30 cellular contexts compared by ENCODE assay signal in the genomic region with DNA sequence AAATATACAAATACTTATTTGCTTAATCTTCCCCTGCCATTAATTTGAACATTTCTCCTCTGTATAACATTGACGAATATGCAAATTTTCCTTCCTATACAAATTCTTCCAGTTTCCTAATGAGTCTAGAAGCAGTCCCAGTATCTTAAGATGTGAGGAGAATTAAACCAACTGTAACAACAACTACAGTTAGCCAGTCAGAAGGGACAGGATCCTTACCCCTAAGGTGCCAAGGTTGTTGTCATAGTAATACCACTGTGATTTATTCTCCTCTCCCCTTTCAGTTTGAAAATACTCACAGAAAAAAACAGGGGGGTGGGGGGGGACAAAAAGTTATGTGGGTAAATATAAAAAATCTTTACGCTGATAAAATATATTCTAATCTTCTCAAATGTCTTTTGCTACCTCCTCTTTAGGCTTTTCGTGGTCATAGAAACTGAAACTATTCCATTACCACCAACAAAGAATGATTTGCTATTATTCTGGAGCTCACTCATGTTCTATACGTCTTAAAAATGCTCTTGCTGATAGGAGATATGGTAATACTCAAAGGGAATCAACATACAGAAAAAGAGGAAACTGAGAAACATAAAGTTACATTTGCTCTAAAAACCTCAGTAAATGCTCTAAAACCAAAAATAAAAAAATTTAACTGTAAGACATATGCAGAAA.
DNase-seq lines count a peak whose midpoint lies in the region; ATAC-seq, FAIRE-seq and TF ChIP-seq lines count a peak whose summit lies in the region.
"Had no signal": no experiment of that assay in that cellular context is flagged by ENCODE, and none has a peak within 500 bp of the region (broad histone marks: within the 10 kb centered on the region; RNA-seq: fewer than 3 reads in every experiment).

No MANE protein-coding gene starts in this region.

- POLR2A ChIA-PET in activated CD4-positive, alpha-beta T cell treated with anti-CD3 and anti-CD28 coated beads for 36 hours (lab: Charles Lee) = interaction anchor here (0.6 to 0.9 kb wide), 2 partner anchors 10 to 96 kb away, joined by 3 to 6 read pairs; no protein-coding TSS in a partner anchor
- POLR2A ChIA-PET in K562 (lab: Yijun Ruan, JAX) = interaction anchor here (0.6 to 1.4 kb wide), 4 partner anchors 18 to 422 kb away, joined by 3 read pairs; no protein-coding TSS in a partner anchor

- DNase-seq in activated CD4-positive, alpha-beta T cell treated with anti-CD3 and anti-CD28 coated beads for 36 hours = no peak
- DNase-seq in activated CD4-positive, alpha-beta T cell treated with anti-CD3 and anti-CD28 coated beads, Interleukin-2, amount 10 ng/mL, durations not matched to agents 24 days and 14 days = no peak
- DNase-seq in K562 (ENCODE audit: extremely low read depth in 1 of 4, low spot score in 3 of 4) (no peak), osteoblast (ENCODE audit: insufficient read length, low spot score, missing footprints) (peak; percentile 4), medulla oblongata (ENCODE audit: extremely low spot score) (no peak), head of caudate nucleus (no peak)
- DNase-seq: activated CD4-positive, alpha-beta T cell treated with anti-CD3 and anti-CD28 coated beads for 4 hours; activated T-cell treated with anti-CD3 and anti-CD28 coated beads, Interleukin-2, amount 50 U/mL, for 72 hours; anterior cingulate cortex; Caco-2; DMS79; esophagus squamous epithelium; GDM1; H9; KBM-7; left cardiac atrium; mammary epithelial cell; MG63; NCI-H1417 treated with DMSO at 0.1 percent for 48 hours; NCI-H2081 treated with DMSO at 0.1 percent for 48 hours; NCI-H226; NCI-H748 treated with DMSO at 0.1 percent for 48 hours; nucleus accumbens had no signal

- H3K4me3 Mint-ChIP-seq in activated CD4-positive, alpha-beta T cell treated with anti-CD3 and anti-CD28 coated beads for 36 hours = no peak overlapping the region
- no peak overlapping the region for H3K4me3 Mint-ChIP-seq in activated CD4-positive, alpha-beta T cell treated with anti-CD3 and anti-CD28 coated beads, Interleukin-2, amount 10 ng/mL, durations not matched to agents 24 days and 14 days
- H3K4me3 Mint-ChIP-seq: activated naive CD4-positive, alpha-beta T cell treated with anti-CD3 and anti-CD28 coated beads, Interleukin-2, amount 50 U/mL, for 24 hours; activated T-cell treated with anti-CD3 and anti-CD28 coated beads, Interleukin-2, amount 50 U/mL, for 72 hours; H9; T-helper 1 cell treated with Interleukin-12 subunit alpha and Interleukin-12 subunit beta and Interleukin-4 antibody, amounts not matched to agents 30 μg/mL and 1 μg/mL, for 36 hours had no signal

- H3K79me2 ChIP-seq in KMS-11 (ENCODE audit: insufficient read depth, low read depth) = no peaks in the 10 kb centered on the region
- H3K79me2 ChIP-seq in K562 (ENCODE audit: control insufficient read depth, insufficient read depth, low read length) = no peaks in the 10 kb centered on the region
- H3K79me2 ChIP-seq in osteoblast (ENCODE audit: insufficient read depth, low read length) = no peaks in the 10 kb centered on the region
- H3K79me2 ChIP-seq: hepatocyte had no signal

- no peaks in the 10 kb centered on the region for H3K27me3 ChIP-seq in KMS-11 (ENCODE audit: insufficient read depth, low read depth)
- no peaks in the 10 kb centered on the region for H3K27me3 ChIP-seq in K562 (ENCODE audit: control insufficient read depth in 2 of 2, insufficient read depth in 2 of 2, low read length in 2 of 2)
- no peaks in the 10 kb centered on the region for H3K27me3 ChIP-seq in osteoblast (ENCODE audit: insufficient read depth, low read length)
- H3K27me3 ChIP-seq: esophagus squamous epithelium, hepatocyte, MG63, SJSA1 had no signal

- H3K9me3 Mint-ChIP-seq in activated CD4-positive, alpha-beta T cell treated with anti-CD3 and anti-CD28 coated beads for 36 hours (ENCODE audit: low read depth) = peaks cover 8% of the 10 kb centered on the region
- peaks cover 15% of the 10 kb centered on the region for H3K9me3 Mint-ChIP-seq in activated CD4-positive, alpha-beta T cell treated with anti-CD3 and anti-CD28 coated beads, Interleukin-2, amount 10 ng/mL, durations not matched to agents 24 days and 14 days

- intact Hi-C loops in activated CD4-positive, alpha-beta T cell treated with anti-CD3 and anti-CD28 coated beads for 36 hours (cut with DNase I, micrococcal nuclease) = no loop called here
- intact Hi-C loops in activated CD4-positive, alpha-beta T cell treated with anti-CD3 and anti-CD28 coated beads, Interleukin-2, amount 10 ng/mL, durations not matched to agents 24 days and 14 days (cut with micrococcal nuclease) = no loop called here
- intact Hi-C loops in K562 (cut with micrococcal nuclease) (no loop called here), head of caudate nucleus (cut with DNase I) (no loop called here)

- TF ChIP-seq EP300 in K562 (IDR thresholded peaks at IDR 0.05; ENCODE audit: low read length) = no peak

- H3K9ac ChIP-seq in KMS-11 (no peak overlapping the region), K562 (ENCODE audit: insufficient read depth in 1 of 2, low read depth in 2 of 2, low read length in 2 of 2) (no peak overlapping the region)

- H3K9me3 ChIP-seq in K562 (replicated peaks; ENCODE audit: control insufficient read depth, insufficient read depth, low read depth, low read length) = peaks cover 3% of the 10 kb centered on the region; the same call in 1 of the 2 replicates
- no peaks in the 10 kb centered on the region for H3K9me3 ChIP-seq in osteoblast (ENCODE audit: low read depth, low read length)
- H3K9me3 ChIP-seq: SJSA1 had no signal

- in situ Hi-C loops in K562 (cut with MboI) = no loop called here

- no peak for TF ChIP-seq CTCF in KMS-11 (conservative IDR thresholded peaks at IDR 0.05; ENCODE audit: low read depth, low read length)
- TF ChIP-seq CTCF in K562 (IDR thresholded peaks at IDR 0.05 in 2 of 3, conservative IDR thresholded peaks at IDR 0.05 in 1 of 3; ENCODE audit: insufficient read depth in 2 of 3, low read depth in 1 of 3, low read length in 3 of 3) = no peak
- TF ChIP-seq CTCF in osteoblast (IDR thresholded peaks at IDR 0.05; ENCODE audit: extremely low read depth, low read depth, low read length) = no peak

- no peaks in the 10 kb centered on the region for H4K20me1 ChIP-seq in KMS-11 (ENCODE audit: insufficient read depth)
- H4K20me1 ChIP-seq in K562 (replicated peaks; ENCODE audit: control insufficient read depth, insufficient read depth, low read length) = no peaks in the 10 kb centered on the region
- no peaks in the 10 kb centered on the region for H4K20me1 ChIP-seq in osteoblast (ENCODE audit: insufficient read depth, low read length)

- CTCF ChIA-PET in activated CD4-positive, alpha-beta T cell treated with anti-CD3 and anti-CD28 coated beads for 36 hours (lab: Charles Lee) = interaction anchor here (0.6 to 0.7 kb wide), 2 partner anchors 143 to 265 kb away, joined by 3 to 5 read pairs; no protein-coding TSS in a partner anchor
- CTCF ChIA-PET in K562 (lab: Yijun Ruan, JAX; ENCODE audit: low intra/inter-chr PET ratio) = no interaction called here

- BruUV-seq in K562 (replicated peaks; lab: Mats Ljungman, UMichigan) = no TSS peak

- peaks cover 10% of the 10 kb centered on the region for H3K4me1 Mint-ChIP-seq in activated CD4-positive, alpha-beta T cell treated with anti-CD3 and anti-CD28 coated beads for 36 hours
- H3K4me1 Mint-ChIP-seq in activated CD4-positive, alpha-beta T cell treated with anti-CD3 and anti-CD28 coated beads, Interleukin-2, amount 10 ng/mL, durations not matched to agents 24 days and 14 days = peaks cover 9% of the 10 kb centered on the region

- no peak for TF ChIP-seq RAD21 in K562 (CRISPR knock-in tag; conservative IDR thresholded peaks at IDR 0.05 in 1 of 2, IDR thresholded peaks at IDR 0.05 in 1 of 2)

- 78% methylated on average over 4 of the region's 4 CpGs for WGBS in K562 (ENCODE audit: insufficient coverage, low coverage, missing lambda C conversion rate)

- peaks cover 5% of the 10 kb centered on the region; the same call in 1 of the 2 replicates for H3K36me3 ChIP-seq in KMS-11 (ENCODE audit: insufficient read depth)
- peaks cover 27% of the 10 kb centered on the region for H3K36me3 ChIP-seq in K562 (ENCODE audit: control insufficient read depth, insufficient read depth, low read length)
- H3K36me3 ChIP-seq in osteoblast (ENCODE audit: insufficient read depth, low read length) = peaks cover 9% of the 10 kb centered on the region

- H3K4me1 ChIP-seq in KMS-11 (ENCODE audit: low read depth, poor library complexity, severe bottlenecking) (peaks cover 33% of the 10 kb centered on the region), K562 (replicated peaks in 1 of 2; ENCODE audit: control insufficient read depth in 2 of 2, insufficient read depth in 2 of 2, low read length in 2 of 2) (no peaks in the 10 kb centered on the region), osteoblast (ENCODE audit: insufficient read depth, low read length) (no peaks in the 10 kb centered on the region)
- H3K4me1 ChIP-seq: A549, Caco-2, esophagus squamous epithelium, SJSA1 had no signal

- no peak overlapping the region for H3K4me3 ChIP-seq in KMS-11 (IDR thresholded peaks at IDR 0.05; ENCODE audit: insufficient read depth, low read depth, low read length)
- H3K4me3 ChIP-seq in K562 = no peak overlapping the region
- no peak overlapping the region for H3K4me3 ChIP-seq in osteoblast (ENCODE audit: insufficient read depth, low read length)
- H3K4me3 ChIP-seq: A549, esophagus squamous epithelium, hepatocyte, MG63, SJSA1 had no signal

- H3K27ac ChIP-seq in KMS-11 (peak overlapping the region; percentile 8; the same call in 1 of the 2 replicates), K562 (ENCODE audit: extremely low read depth, low read depth, low read length) (no peak overlapping the region), osteoblast (ENCODE audit: low read depth, low read length) (no peak overlapping the region)
- H3K27ac ChIP-seq: A549, esophagus squamous epithelium, hepatocyte, SJSA1 had no signal

- H3K27me3 Mint-ChIP-seq in activated CD4-positive, alpha-beta T cell treated with anti-CD3 and anti-CD28 coated beads for 36 hours = no peaks in the 10 kb centered on the region
- no peaks in the 10 kb centered on the region for H3K27me3 Mint-ChIP-seq in activated CD4-positive, alpha-beta T cell treated with anti-CD3 and anti-CD28 coated beads, Interleukin-2, amount 10 ng/mL, durations not matched to agents 24 days and 14 days
- H3K27me3 Mint-ChIP-seq: activated naive CD4-positive, alpha-beta T cell treated with anti-CD3 and anti-CD28 coated beads, Interleukin-2, amount 50 U/mL, for 24 hours had no signal

- FAIRE-seq in K562 (lab: Jason Lieb, UNC) = no peak
- FAIRE-seq: A549 had no signal

- H3K9me1 ChIP-seq in K562 (ENCODE audit: control insufficient read depth, insufficient read depth, low read length) = no peaks in the 10 kb centered on the region

- ATAC-seq in activated CD4-positive, alpha-beta T cell treated with anti-CD3 and anti-CD28 coated beads for 36 hours = peak; percentile 51
- ATAC-seq in K562 (no peak), HG03095 (IDR thresholded peaks at IDR 0.05; ENCODE audit: unreplicated experiment) (no peak)
- ATAC-seq: activated T-cell treated with anti-CD3 and anti-CD28 coated beads, Interleukin-2, amount 50 U/mL, for 72 hours; left cardiac atrium had no signal

- peak overlapping the region; percentile 12 for H3K4me2 ChIP-seq in KMS-11
- H3K4me2 ChIP-seq in K562 (ENCODE audit: insufficient read depth, low read length) = no peak overlapping the region
- H3K4me2 ChIP-seq in osteoblast (ENCODE audit: insufficient read depth, low read length) = no peak overlapping the region
- H3K4me2 ChIP-seq: A549, hepatocyte had no signal

- peaks cover 56% of the 10 kb centered on the region for H3K36me3 Mint-ChIP-seq in activated CD4-positive, alpha-beta T cell treated with anti-CD3 and anti-CD28 coated beads for 36 hours (ENCODE audit: low read depth)
- peaks cover 54% of the 10 kb centered on the region for H3K36me3 Mint-ChIP-seq in activated CD4-positive, alpha-beta T cell treated with anti-CD3 and anti-CD28 coated beads, Interleukin-2, amount 10 ng/mL, durations not matched to agents 24 days and 14 days (ENCODE audit: low read depth)

- no peak overlapping the region for H3K27ac Mint-ChIP-seq in activated CD4-positive, alpha-beta T cell treated with anti-CD3 and anti-CD28 coated beads for 36 hours
- no peak overlapping the region for H3K27ac Mint-ChIP-seq in activated CD4-positive, alpha-beta T cell treated with anti-CD3 and anti-CD28 coated beads, Interleukin-2, amount 10 ng/mL, durations not matched to agents 24 days and 14 days
- H3K27ac Mint-ChIP-seq: activated naive CD4-positive, alpha-beta T cell treated with anti-CD3 and anti-CD28 coated beads, Interleukin-2, amount 50 U/mL, for 24 hours; T-helper 1 cell treated with Interleukin-12 subunit alpha and Interleukin-12 subunit beta and Interleukin-4 antibody, amounts not matched to agents 30 μg/mL and 1 μg/mL, for 36 hours had no signal

- no peak for TF ChIP-seq POLR2A in K562 (conservative IDR thresholded peaks at IDR 0.05)

- H2AFZ ChIP-seq in KMS-11 (ENCODE audit: low read depth) = no peak overlapping the region
- no peak overlapping the region for H2AFZ ChIP-seq in K562 (ENCODE audit: low read depth, low read length)
- H2AFZ ChIP-seq in osteoblast (ENCODE audit: low read length) = no peak overlapping the region
- H2AFZ ChIP-seq: hepatocyte had no signal
